ENCODE assay signal across 14 cellular contexts in genomic region chr11:133834399-133835257, GRCh38. TPM values are rescaled to one million over a fixed set of nuclear protein-coding genes. Genes with fewer than 3 reads are reported as not detected.
DNase-seq lines count a peak whose midpoint lies in the region; ATAC-seq, FAIRE-seq and TF ChIP-seq lines count a peak whose summit lies in the region.
"Had no signal": no experiment of that assay in that cellular context is flagged by ENCODE, and none has a peak within 500 bp of the region (broad histone marks: within the 10 kb centered on the region; RNA-seq: fewer than 3 reads in every experiment).

No MANE protein-coding gene starts in this region.

- H3K9me3 Mint-ChIP-seq in H9: peaks cover 12 to 16% of the 10 kb centered on the region in 2 experiments

- peaks cover 16% of the 10 kb centered on the region for H3K27me3 Mint-ChIP-seq in H9 (ENCODE audit: low read depth)

- H2BK12ac ChIP-seq in H9 (ENCODE audit: insufficient read length, low read depth, low read length): no peak overlapping the region

- peaks cover 10 to 13% of the 10 kb centered on the region in 2 experiments for H3K4me1 Mint-ChIP-seq in H9

- no peak overlapping the region for H2BK120ac ChIP-seq in H9 (ENCODE audit: low read depth, low read length, poor library complexity, severe bottlenecking)

- no peak overlapping the region for H3K18ac ChIP-seq in H9 (ENCODE audit: insufficient read length, low read depth, low read length)

- H3K36me3 ChIP-seq in small intestine (ENCODE audit: control insufficient read depth in 2 of 2, insufficient read depth in 2 of 2, low read length in 2 of 2): no peaks in the 10 kb centered on the region
- H3K36me3 ChIP-seq: heart right ventricle, tibial nerve had no signal

- 75 to 83% (median 81%) methylated on average over 13 of the region's 13 CpGs for WGBS in small intestine, 3 donors
- WGBS in H9 (ENCODE audit: extremely low coverage, insufficient read length, low lambda C conversion rate): no CpG with 5 or more reads among the region's 13 CpGs

- H3K4me3 Mint-ChIP-seq in H9: no peak overlapping the region

- no peak overlapping the region for H2BK20ac ChIP-seq in H9 (ENCODE audit: low read depth, low read length, poor library complexity, severe bottlenecking)

- H3K27me3 ChIP-seq in foreskin keratinocyte (no peaks in the 10 kb centered on the region), small intestine (ENCODE audit: control insufficient read depth in 2 of 2, insufficient read depth in 2 of 2, low read length in 2 of 2) (no peaks in the 10 kb centered on the region), H9 (ENCODE audit: insufficient read depth, low read length) (no peaks in the 10 kb centered on the region)
- H3K27me3 ChIP-seq: tibial nerve had no signal

- H3K9ac ChIP-seq in H9 (ENCODE audit: extremely low read depth, insufficient read length, low read length): no peak overlapping the region

- no peak overlapping the region for H2BK5ac ChIP-seq in H9 (ENCODE audit: insufficient read length, low read length)

- H3K23ac ChIP-seq in H9 (ENCODE audit: insufficient read length, low read depth, low read length): no peak overlapping the region

- no peaks in the 10 kb centered on the region for H3K9me3 ChIP-seq in small intestine (ENCODE audit: control insufficient read depth, low read depth)
- no peaks in the 10 kb centered on the region for H3K9me3 ChIP-seq in H9 (ENCODE audit: control insufficient read depth, low read depth, low read length)
- H3K9me3 ChIP-seq: tibial nerve had no signal

- no peak overlapping the region for H2AK5ac ChIP-seq in H9 (ENCODE audit: insufficient read length, low read length)

- no peak overlapping the region for H3K56ac ChIP-seq in H9 (ENCODE audit: insufficient read length, low read depth, low read length)

- no peak for TF ChIP-seq CTCF in foreskin keratinocyte (conservative IDR thresholded peaks at IDR 0.05)
- TF ChIP-seq CTCF in H9 (conservative IDR thresholded peaks at IDR 0.05): no peak

- H3K36me3 Mint-ChIP-seq in H9 (ENCODE audit: insufficient read depth in 1 of 3, low read depth in 3 of 3): peaks cover 0 to 14% (median 1%) of the 10 kb centered on the region in 3 experiments; a peak in 4 of 7 replicates
- H3K36me3 Mint-ChIP-seq: activated naive CD4-positive, alpha-beta T cell treated with anti-CD3 and anti-CD28 coated beads, Interleukin-2, amount 50 U/mL, for 72 hours had no signal

- no peak for FAIRE-seq in small intestine (lab: Jason Lieb, UNC)

- no peak overlapping the region for H3K14ac ChIP-seq in H9 (ENCODE audit: insufficient read depth, low read length)

- H2BK15ac ChIP-seq in H9 (ENCODE audit: low read depth, low read length): no peak overlapping the region

- no peak overlapping the region for H3K4me3 ChIP-seq in small intestine (ENCODE audit: low read depth in 1 of 2, low read length in 2 of 2)
- H3K4me3 ChIP-seq: heart right ventricle, tibial nerve had no signal

- no peaks in the 10 kb centered on the region for H3K79me2 ChIP-seq in H9 (ENCODE audit: insufficient read depth, low read length)

- H3K4me1 ChIP-seq in foreskin keratinocyte (no peaks in the 10 kb centered on the region), small intestine (ENCODE audit: control insufficient read depth in 2 of 2, insufficient read depth in 1 of 2, low read depth in 1 of 2, low read length in 1 of 2) (no peaks in the 10 kb centered on the region), H9 (ENCODE audit: insufficient read depth, low read length) (no peaks in the 10 kb centered on the region)
- H3K4me1 ChIP-seq: heart right ventricle, tibial nerve had no signal

- H3K27ac Mint-ChIP-seq in H9: peak overlapping the region in 1 of 3 experiments; percentile 94; a peak in 2 of 7 replicates

- H3K4ac ChIP-seq in H9 (ENCODE audit: low read depth, low read length): no peak overlapping the region

- H3K4me2 ChIP-seq in H9 (ENCODE audit: insufficient read depth, insufficient read length, low read length): no peak overlapping the region

- DNase-seq in foreskin keratinocyte (no peak), small intestine (no peak), H9 (no peak), kidney tubule cell (ENCODE audit: low spot score) (no peak)
- DNase-seq: activated CD4-positive, alpha-beta T cell treated with anti-CD3 and anti-CD28 coated beads for 4 hours; effector CD8-positive, alpha-beta T cell had no signal

- no peak overlapping the region for H4K91ac ChIP-seq in H9 (ENCODE audit: insufficient read length, low read depth, low read length)

- ATAC-seq in GM18867 (IDR thresholded peaks at IDR 0.05; ENCODE audit: unreplicated experiment) (peak; percentile 22), GM21390 (IDR thresholded peaks at IDR 0.05; ENCODE audit: unreplicated experiment) (peak; percentile 11), HG03159 (IDR thresholded peaks at IDR 0.05; ENCODE audit: unreplicated experiment) (peak; percentile 27), foreskin keratinocyte (peak; percentile 4), HG02588 (IDR thresholded peaks at IDR 0.05; ENCODE audit: unreplicated experiment) (no peak)

- no peak overlapping the region for H2AFZ ChIP-seq in H9 (ENCODE audit: low read length)

- H3K79me1 ChIP-seq in H9 (ENCODE audit: insufficient read depth, low read depth, low read length, poor library complexity, severe bottlenecking): no peaks in the 10 kb centered on the region

- H4K5ac ChIP-seq in H9 (ENCODE audit: insufficient read length, low read depth, low read length): no peak overlapping the region

- H4K20me1 ChIP-seq in H9 (ENCODE audit: control insufficient read depth, insufficient read depth, insufficient read length): no peaks in the 10 kb centered on the region

- H3K23me2 ChIP-seq in H9 (ENCODE audit: insufficient read length, low read depth, low read length, poor library complexity, severe bottlenecking): no peaks in the 10 kb centered on the region

- no peak overlapping the region for H3K27ac ChIP-seq in foreskin keratinocyte
- H3K27ac ChIP-seq in small intestine (ENCODE audit: low read depth in 1 of 2, low read length in 1 of 2): no peak overlapping the region
- H3K27ac ChIP-seq in H9 (ENCODE audit: insufficient read length, low read depth, low read length): no peak overlapping the region
- H3K27ac ChIP-seq: heart right ventricle had no signal

- no peak overlapping the region for H3T11ph ChIP-seq in H9 (ENCODE audit: low read length)

- no peak overlapping the region for H4K8ac ChIP-seq in H9 (replicated peaks; ENCODE audit: insufficient read length, low read depth, low read length)

RNA-seq across cellular contexts. Expression of gene SPATA19, which starts 10.7 kb away (rescaled TPM):
- total RNA-seq in foreskin keratinocyte: not detected in 2 replicates
- not detected in 2 replicates for polyA plus RNA-seq in foreskin keratinocyte
- not detected for polyA plus RNA-seq in small intestine
- not detected in 2 replicates for total RNA-seq in H9 (2021)
- total RNA-seq: activated naive CD4-positive, alpha-beta T cell treated with anti-CD3 and anti-CD28 coated beads, Interleukin-2, amount 50 U/mL, for 72 hours; SK-MEL-5; tibial nerve had no signal
